In genomic region chr13:86095351-86095750, GRCh38 we compare ENCODE assay signal across 7 cellular contexts.
"Had no signal": no experiment of that assay in that cellular context is flagged by ENCODE, and none has a peak within 500 bp of the region (broad histone marks: within the 10 kb centered on the region; RNA-seq: fewer than 3 reads in every experiment).

No MANE protein-coding gene starts in this region.

- H3K9me3 Mint-ChIP-seq: GM23338, H9 had no signal

- H3K27ac Mint-ChIP-seq: GM23338, H9, IgD-negative memory B cell had no signal

- H3K4me3 Mint-ChIP-seq: GM23338, H9, IgD-negative memory B cell had no signal

- ATAC-seq: GM23338, HepG2 had no signal

- DNase-seq: H9, HCEC 1CT, KBM-7 had no signal

- H3K27me3 Mint-ChIP-seq: IgD-negative memory B cell had no signal

- H3K27ac ChIP-seq: HL-60 had no signal

- H3K4me3 ChIP-seq: GM23338 had no signal

- H3K36me3 Mint-ChIP-seq: IgD-negative memory B cell had no signal

- H3K4me1 Mint-ChIP-seq: GM23338, H9, IgD-negative memory B cell had no signal
